In the genomic region with DNA sequence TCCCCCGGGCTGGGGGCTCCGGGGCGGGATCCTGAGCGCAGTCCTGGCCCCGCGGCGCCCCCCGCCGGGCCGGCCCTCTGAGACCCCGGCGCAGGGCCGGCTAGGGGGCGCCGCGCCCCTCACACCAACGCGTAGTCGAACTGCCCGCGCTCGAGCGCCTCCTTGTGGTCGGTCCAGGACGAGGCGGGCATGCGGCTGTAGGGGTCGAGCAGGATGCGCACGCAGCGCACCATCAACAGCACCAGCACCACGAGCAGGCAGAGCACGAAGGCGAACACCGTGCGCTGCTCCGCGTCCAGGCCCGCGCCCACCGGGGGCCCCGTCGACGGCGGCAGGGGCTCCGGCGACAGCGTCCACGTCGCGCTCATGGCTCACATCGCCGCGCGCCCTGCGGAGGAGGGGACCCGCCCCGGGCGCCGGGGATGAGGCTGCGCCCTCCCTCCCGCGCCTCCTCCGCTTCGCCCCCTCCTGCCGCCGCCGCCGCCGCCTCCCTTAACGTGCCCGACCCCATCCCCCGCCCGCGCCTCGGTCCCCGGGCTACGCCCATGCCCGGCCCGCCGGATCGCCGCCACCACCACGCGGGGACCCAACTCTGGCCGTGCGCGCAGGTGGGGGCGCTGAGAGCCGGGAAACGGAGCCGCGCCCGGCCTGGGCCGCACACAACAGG, we compare ENCODE assay signal across 8 cellular contexts. TPM values are rescaled to one million over a fixed set of nuclear protein-coding genes. Genes with fewer than 3 reads are reported as not detected.
DNase-seq lines count a peak whose midpoint lies in the region; ATAC-seq and TF ChIP-seq lines count a peak whose summit lies in the region.

No MANE protein-coding gene starts in this region.

- peaks cover 0 to 8% (median 0%) of the 10 kb centered on the region in 7 donors for H3K27me3 ChIP-seq in heart right ventricle
- no peaks in the 10 kb centered on the region for H3K27me3 ChIP-seq in psoas muscle (ENCODE audit: insufficient read depth in 3 of 3, low read length in 2 of 3)
- H3K27me3 ChIP-seq in uterus, result no peaks in the 10 kb centered on the region

- DNase-seq in EL, result peak; percentile 78
- no peak for DNase-seq in LNCaP clone FGC (ENCODE audit: low read depth)
- DNase-seq in SK-N-DZ (ENCODE audit: low spot score), result peak; percentile 85
- peak; percentile 52 to 71 (median 63) for DNase-seq in activated naive CD4-positive, alpha-beta T cell (lab: John Stamatoyannopoulos, UW)
- peak; percentile 60 to 76 for DNase-seq in heart right ventricle
- DNase-seq in psoas muscle, result peak; percentile 80 to 85
- peak; percentile 81 to 82 for DNase-seq in uterus
- DNase-seq in NCI-H187 treated with DMSO at 0.1 percent for 48 hours (lab: John Stamatoyannopoulos, UW), result no peak

- TF ChIP-seq POLR2A in uterus (IDR thresholded peaks at IDR 0.05), result peak in 1 of 2 donors; percentile 42

- TF ChIP-seq CTCF in LNCaP clone FGC (IDR thresholded peaks at IDR 0.05; ENCODE audit: control insufficient read depth, extremely low read depth, insufficient read depth) (peak; percentile 93), heart right ventricle (IDR thresholded peaks at IDR 0.05) (peak; percentile 54 to 91 (median 79)), psoas muscle (IDR thresholded peaks at IDR 0.05) (peak; percentile 70), uterus (IDR thresholded peaks at IDR 0.05) (peak; percentile 59 to 94 (median 84))

- H3K27ac ChIP-seq in heart right ventricle, result no peak overlapping the region
- no peak overlapping the region for H3K27ac ChIP-seq in psoas muscle
- peak overlapping the region; percentile 88 to 99 for H3K27ac ChIP-seq in uterus

- intact Hi-C loops in heart right ventricle (cut with DNase I) (loop anchor here in 4 of 10 donors (5.0 to 10.0 kb wide), 2 partner anchors 71 to 73 kb away; no protein-coding TSS in a partner anchor), psoas muscle (cut with DNase I) (loop anchor here in 1 of 2 donors (2.0 kb wide), 1 partner anchor 73 kb away; no protein-coding TSS in a partner anchor), uterus (cut with DNase I; ENCODE audit: low total_unique reads) (no loop called here)

- 1% methylated on average over 60 to 95 of the region's 95 CpGs for WGBS in heart right ventricle, 2 donors
- 0% methylated on average over 25 to 95 of the region's 95 CpGs for WGBS in psoas muscle, 3 donors

- no peak for ATAC-seq in heart right ventricle
- no peak for ATAC-seq in psoas muscle

- H3K4me1 ChIP-seq in heart right ventricle, result peaks cover 18 to 73% (median 45%) of the 10 kb centered on the region in 9 donors
- H3K4me1 ChIP-seq in psoas muscle, result peaks cover 29% of the 10 kb centered on the region
- H3K4me1 ChIP-seq in uterus, result peaks cover 27 to 55% of the 10 kb centered on the region in 2 donors

- H3K9me3 ChIP-seq in heart right ventricle (no peaks in the 10 kb centered on the region), psoas muscle (no peaks in the 10 kb centered on the region), uterus (no peaks in the 10 kb centered on the region)

- H3K4me3 ChIP-seq in LNCaP clone FGC (ENCODE audit: low read depth, low read length), result peak overlapping the region; percentile 41
- H3K4me3 ChIP-seq in heart right ventricle, result peak overlapping the region in 9 of 10 donors; percentile 35 to 51 (median 45)
- peak overlapping the region; percentile 55 for H3K4me3 ChIP-seq in psoas muscle
- peak overlapping the region; percentile 32 to 53 for H3K4me3 ChIP-seq in uterus

- H3K36me3 ChIP-seq in heart right ventricle (peaks cover 0 to 26% (median 15%) of the 10 kb centered on the region in 9 donors), psoas muscle (ENCODE audit: insufficient read depth in 1 of 2, low read depth in 1 of 2) (peaks cover 3 to 26% of the 10 kb centered on the region in 2 donors), uterus (no peaks in the 10 kb centered on the region)

RNA-seq across cellular contexts. Expression of gene CTXN1, which starts 0.6 kb away (rescaled TPM):
- 10.4 and 16.9 TPM in 2 replicates for polyA plus RNA-seq in SK-N-DZ (2014; cell fraction: cytosol; rRNA removed)
- polyA plus RNA-seq in SK-N-DZ (2014; cell fraction: nucleus; rRNA removed), result 14.9 and 19.4 TPM in 2 replicates
- under 1 TPM in 6 of 10 donors, not detected in 4; 0.18 to 0.44 (median 0.24) TPM for total RNA-seq in heart right ventricle
- polyA plus RNA-seq in heart right ventricle, result under 1 TPM in 1 of 2 donors, not detected in 1; 0.74 TPM
- under 1 TPM in 1 of 4 donors, not detected in 3; 0.30 TPM for total RNA-seq in psoas muscle
- polyA plus RNA-seq in psoas muscle, result under 1 TPM in 2 of 3 donors, not detected in 1; 0.04 to 0.25 TPM
- 10 to 100 TPM in 2 of 4 donors, 1 to 10 TPM in 1, not detected in 1; 7.2 to 47.1 (median 14.9) TPM for total RNA-seq in uterus

RNA-seq across cellular contexts. Expression of gene SNAPC2, which starts 5.2 kb away (rescaled TPM):
- 16.8 and 19.2 TPM in 2 replicates for polyA plus RNA-seq in SK-N-DZ (2014; cell fraction: cytosol; rRNA removed)
- 7.9 and 14.1 TPM in 2 replicates for polyA plus RNA-seq in SK-N-DZ (2014; cell fraction: nucleus; rRNA removed)
- total RNA-seq in heart right ventricle (10 to 100 TPM in 3 of 10 donors, 1 to 10 TPM in 7; 5.7 to 12.9 (median 9.5) TPM), psoas muscle (1 to 10 TPM; 4.6 to 8.7 (median 6.7) TPM), uterus (10 to 100 TPM; 11.8 to 66.8 (median 19.0) TPM)
- polyA plus RNA-seq in heart right ventricle (10 to 100 TPM in 1 of 2 donors, 1 to 10 TPM in 1; 7.3 to 26.1 TPM), psoas muscle (10 to 100 TPM in 2 of 3 donors, 1 to 10 TPM in 1; 8.4 to 16.0 (median 10.2) TPM)

RNA-seq across cellular contexts. Expression of gene TGFBR3L, which starts 10.7 kb away (rescaled TPM):
- 9.0 and 21.7 TPM in 2 replicates for polyA plus RNA-seq in SK-N-DZ (2014; cell fraction: cytosol; rRNA removed)
- polyA plus RNA-seq in SK-N-DZ (2014; cell fraction: nucleus; rRNA removed), result 11.4 and 25.5 TPM in 2 replicates
- total RNA-seq in heart right ventricle, result 10 to 100 TPM in 2 of 10 donors, 1 to 10 TPM in 8; 1.1 to 11.6 (median 4.7) TPM
- 1 to 10 TPM; 1.9 to 2.3 TPM for polyA plus RNA-seq in heart right ventricle
- 10 to 100 TPM in 1 of 4 donors, 1 to 10 TPM in 3; 4.5 to 13.0 (median 7.5) TPM for total RNA-seq in psoas muscle
- 1 to 10 TPM; 1.2 to 1.5 (median 1.3) TPM for polyA plus RNA-seq in psoas muscle
- total RNA-seq in uterus, result 1 to 10 TPM in 1 of 4 donors, not detected in 3; 5.2 TPM

RNA-seq across cellular contexts. Expression of gene TIMM44, which starts 18.2 kb away (rescaled TPM):
- polyA plus RNA-seq in SK-N-DZ (2014; cell fraction: cytosol; rRNA removed), result 82.5 and 83.0 TPM in 2 replicates
- polyA plus RNA-seq in SK-N-DZ (2014; cell fraction: nucleus; rRNA removed), result 272 and 276 TPM in 2 replicates
- total RNA-seq in heart right ventricle (10 to 100 TPM; 54.9 to 97.5 (median 71.4) TPM), psoas muscle (10 to 100 TPM; 67.0 to 95.8 (median 80.0) TPM), uterus (100 to 1,000 TPM in 1 of 4 donors, 10 to 100 TPM in 3; 41.1 to 117 (median 62.9) TPM)
- polyA plus RNA-seq in heart right ventricle (100 to 1,000 TPM; 110 to 188 TPM), psoas muscle (100 to 1,000 TPM in 2 of 3 donors, 10 to 100 TPM in 1; 95.1 to 173 (median 119) TPM)

RNA-seq across cellular contexts. Expression of gene MAP2K7, which starts 21.6 kb away (rescaled TPM):
- 20.8 and 28.7 TPM in 2 replicates for polyA plus RNA-seq in SK-N-DZ (2014; cell fraction: cytosol; rRNA removed)
- 35.1 and 44.5 TPM in 2 replicates for polyA plus RNA-seq in SK-N-DZ (2014; cell fraction: nucleus; rRNA removed)
- total RNA-seq in heart right ventricle (10 to 100 TPM; 21.3 to 32.5 (median 24.6) TPM), psoas muscle (10 to 100 TPM; 42.7 to 72.5 (median 55.5) TPM), uterus (10 to 100 TPM in 2 of 4 donors, 1 to 10 TPM in 1, under 1 TPM in 1; 0.59 to 40.2 (median 9.4) TPM)
- polyA plus RNA-seq in heart right ventricle (10 to 100 TPM; 13.1 to 53.8 TPM), psoas muscle (10 to 100 TPM; 35.4 to 43.9 (median 40.0) TPM)

Comparison
In these comparisons a context has a peak if more than half of its experiments do, and no peak if none do; other contexts are left out.
1. DNase-seq: peak in EL (single experiment), SK-N-DZ (single experiment), activated naive CD4-positive, alpha-beta T cell (4 of 4), heart right ventricle (2 of 2), psoas muscle (2 of 2) and uterus (2 of 2); none in LNCaP clone FGC (single experiment) and NCI-H187 treated with DMSO at 0.1 percent for 48 hours (single experiment).
2. H3K27ac ChIP-seq: peak in uterus (2 of 2); none in heart right ventricle (0 of 10) and psoas muscle (single experiment).
3. Peak in every context shown above with its lines, with median percentiles within 50 percentile points of each other: H3K4me3 ChIP-seq and CTCF ChIP-seq.